20 cellular contexts compared by ENCODE assay signal in genomic region chr9:133591116-133591910, GRCh38. TPM values are rescaled to one million over a fixed set of nuclear protein-coding genes. Genes with fewer than 3 reads are reported as not detected.
A peak's percentile ranks its signal among the peaks of the same experiment; 100 is the strongest.
DNase-seq lines count a peak whose midpoint lies in the region; FAIRE-seq and TF ChIP-seq lines count a peak whose summit lies in the region.
"Had no signal": no experiment of that assay in that cellular context is flagged by ENCODE, and none has a peak within 500 bp of the region (broad histone marks: within the 10 kb centered on the region; RNA-seq: fewer than 3 reads in every experiment).

No MANE protein-coding gene starts in this region.

- DNase-seq in NCI-H1417 (lab: John Stamatoyannopoulos, UW) (peak in 2 of 3 experiments; percentile 66 to 83), NCI-H1417 treated with DMSO at 0.1 percent for 48 hours (lab: John Stamatoyannopoulos, UW) (no peak), DMS53 treated with DMSO at 0.1 percent for 48 hours (lab: John Stamatoyannopoulos, UW; ENCODE audit: unreplicated experiment) (peak; percentile 25), NCI-H2196 treated with DMSO at 0.1 percent for 48 hours (lab: John Stamatoyannopoulos, UW; ENCODE audit: unreplicated experiment) (peak; percentile 89), kidney (peak; percentile 63), mesenchymal stem cell (no peak), pons (ENCODE audit: low spot score) (no peak), hepatic stellate cell (ENCODE audit: low spot score) (no peak)
- DNase-seq: EL, HFFc6, KG1, NCI-H1436, NCI-H2171, NCI-H526 treated with DMSO at 0.1 percent for 48 hours, T-helper 17 cell had no signal

- no peak for TF ChIP-seq CTCF in kidney (IDR thresholded peaks at IDR 0.05; ENCODE audit: borderline replicate concordance, extremely low read depth, insufficient read depth)

- no peak overlapping the region for H3K18ac ChIP-seq in mesenchymal stem cell (ENCODE audit: low read depth in 1 of 2, low read length in 2 of 2)

- H2BK12ac ChIP-seq in mesenchymal stem cell (ENCODE audit: low read length in 2 of 2) = no peak overlapping the region

- no peak overlapping the region for H2BK120ac ChIP-seq in mesenchymal stem cell (ENCODE audit: low read depth, low read length)

- no peak overlapping the region for H3K27ac ChIP-seq in kidney (ENCODE audit: low read depth in 2 of 2, low read length in 2 of 2)
- H3K27ac ChIP-seq in mesenchymal stem cell (ENCODE audit: low read length, poor library complexity, severe bottlenecking) = no peak overlapping the region
- H3K27ac ChIP-seq: HL-60 had no signal

- no peak overlapping the region for H3K9ac ChIP-seq in kidney (ENCODE audit: low read length in 2 of 2)
- no peak overlapping the region for H3K9ac ChIP-seq in mesenchymal stem cell (ENCODE audit: low read length)

- H3K4ac ChIP-seq in mesenchymal stem cell (ENCODE audit: low read depth in 1 of 2, low read length in 2 of 2) = no peak overlapping the region

- H4K8ac ChIP-seq in mesenchymal stem cell (ENCODE audit: low read length) = no peak overlapping the region

- H2BK15ac ChIP-seq in mesenchymal stem cell (ENCODE audit: low read depth, poor library complexity, severe bottlenecking) = no peak overlapping the region

- H3K4me2 ChIP-seq in mesenchymal stem cell (ENCODE audit: low read length, poor library complexity, severe bottlenecking) = no peak overlapping the region
- H3K4me2 ChIP-seq: GM23338 had no signal

- FAIRE-seq in kidney (lab: Jason Lieb, UNC) = no peak
- FAIRE-seq: A204.1 had no signal

- no peak overlapping the region for H2AK5ac ChIP-seq in mesenchymal stem cell (ENCODE audit: low read length, severe bottlenecking)

- no peaks in the 10 kb centered on the region for H3K79me1 ChIP-seq in mesenchymal stem cell (replicated peaks; ENCODE audit: low read length, poor library complexity, severe bottlenecking)

- no peak overlapping the region for H3K23ac ChIP-seq in mesenchymal stem cell (ENCODE audit: low read length in 2 of 2)

- no peak overlapping the region for H2BK5ac ChIP-seq in mesenchymal stem cell (ENCODE audit: low read depth, low read length, poor library complexity, severe bottlenecking)

- H3K14ac ChIP-seq in mesenchymal stem cell (ENCODE audit: low read length in 2 of 2) = no peak overlapping the region

- H3K4me1 ChIP-seq in kidney (ENCODE audit: control insufficient read depth in 1 of 2, insufficient read depth in 1 of 2, low read depth in 1 of 2, low read length in 2 of 2) = no peaks in the 10 kb centered on the region
- H3K4me1 ChIP-seq in mesenchymal stem cell (ENCODE audit: control insufficient read depth, insufficient read depth, low read depth, low read length) = no peaks in the 10 kb centered on the region

- H3K4me3 ChIP-seq in kidney (ENCODE audit: low read length in 2 of 2) = no peak overlapping the region
- no peak overlapping the region for H3K4me3 ChIP-seq in mesenchymal stem cell (ENCODE audit: insufficient read depth in 1 of 2, low read depth in 1 of 2, low read length in 2 of 2)
- H3K4me3 ChIP-seq: GM23338 had no signal

- H3K9me3 ChIP-seq in kidney (ENCODE audit: control insufficient read depth in 1 of 2, low read length in 2 of 2) (peaks cover 0 to under 1% of the 10 kb centered on the region in 2 donors), mesenchymal stem cell (ENCODE audit: control insufficient read depth, low read length) (peaks cover 5% of the 10 kb centered on the region)

- intact Hi-C loops in kidney (cut with DNase I) = no loop called here

- WGBS in mesenchymal stem cell = 88% methylated on average over 17 of the region's 17 CpGs

- H3K36me3 ChIP-seq in kidney (ENCODE audit: control insufficient read depth in 1 of 2, insufficient read depth in 2 of 2, low read length in 2 of 2) = no peaks in the 10 kb centered on the region
- H3K36me3 ChIP-seq in mesenchymal stem cell (ENCODE audit: control insufficient read depth in 1 of 2, insufficient read depth in 2 of 2, low read depth in 1 of 2, low read length in 2 of 2) = no peaks in the 10 kb centered on the region

- H4K91ac ChIP-seq in mesenchymal stem cell (ENCODE audit: low read length) = no peak overlapping the region

- H3K27me3 ChIP-seq in mesenchymal stem cell (ENCODE audit: control insufficient read depth in 1 of 2, insufficient read depth in 1 of 2, low read length in 2 of 2) = peaks cover 28 to 75% of the 10 kb centered on the region in 2 experiments

- no peak overlapping the region for H2AFZ ChIP-seq in mesenchymal stem cell (ENCODE audit: low read depth, low read length)
- H2AFZ ChIP-seq: GM23338 had no signal

RNA-seq across cellular contexts. Expression of gene FAM163B, which starts 17.9 kb away (rescaled TPM):
- total RNA-seq in kidney = 0.54 TPM
- not detected for polyA plus RNA-seq in kidney (ENCODE audit: insufficient read depth, low read depth, low replicate concordance)
- polyA plus RNA-seq in mesenchymal stem cell (2013, experiment 1 of 2) = 0.07 TPM
- 0.10 TPM for polyA plus RNA-seq in mesenchymal stem cell (2013, experiment 2 of 2)
- total RNA-seq: HFFc6, M059J, T-helper 17 cell had no signal
- polyA plus RNA-seq: CD14-positive monocyte had no signal

RNA-seq across cellular contexts. Expression of gene DBH, which starts 44.9 kb away (rescaled TPM):
- total RNA-seq in kidney = not detected
- polyA plus RNA-seq in kidney (ENCODE audit: insufficient read depth, low read depth, low replicate concordance) = 0.39 TPM
- not detected for polyA plus RNA-seq in mesenchymal stem cell (2013, experiment 1 of 2)
- not detected for polyA plus RNA-seq in mesenchymal stem cell (2013, experiment 2 of 2)
- total RNA-seq: HFFc6, M059J had no signal
- polyA plus RNA-seq: CD14-positive monocyte had no signal

RNA-seq across cellular contexts. Expression of gene ADAMTSL2, which starts 56.8 kb away (rescaled TPM):
- total RNA-seq in kidney = 32.1 TPM
- polyA plus RNA-seq in kidney (ENCODE audit: insufficient read depth, low read depth, low replicate concordance) = 20.0 TPM
- polyA plus RNA-seq in mesenchymal stem cell (2013, experiment 1 of 2) = 0.22 TPM
- 0.21 TPM for polyA plus RNA-seq in mesenchymal stem cell (2013, experiment 2 of 2)
- total RNA-seq: T-helper 17 cell had no signal
- polyA plus RNA-seq: CD14-positive monocyte had no signal

Comparison
In these comparisons a context has a peak if more than half of its experiments do, and no peak if none do; other contexts are left out.
1. DNase-seq: peak in NCI-H1417 (2 of 3), DMS53 treated with DMSO at 0.1 percent for 48 hours (single experiment), NCI-H2196 treated with DMSO at 0.1 percent for 48 hours (single experiment) and kidney (single experiment); none in NCI-H1417 treated with DMSO at 0.1 percent for 48 hours (single experiment), mesenchymal stem cell (single experiment), pons (single experiment) and hepatic stellate cell (single experiment).